9 cellular contexts compared by ENCODE assay signal in the genomic region with DNA sequence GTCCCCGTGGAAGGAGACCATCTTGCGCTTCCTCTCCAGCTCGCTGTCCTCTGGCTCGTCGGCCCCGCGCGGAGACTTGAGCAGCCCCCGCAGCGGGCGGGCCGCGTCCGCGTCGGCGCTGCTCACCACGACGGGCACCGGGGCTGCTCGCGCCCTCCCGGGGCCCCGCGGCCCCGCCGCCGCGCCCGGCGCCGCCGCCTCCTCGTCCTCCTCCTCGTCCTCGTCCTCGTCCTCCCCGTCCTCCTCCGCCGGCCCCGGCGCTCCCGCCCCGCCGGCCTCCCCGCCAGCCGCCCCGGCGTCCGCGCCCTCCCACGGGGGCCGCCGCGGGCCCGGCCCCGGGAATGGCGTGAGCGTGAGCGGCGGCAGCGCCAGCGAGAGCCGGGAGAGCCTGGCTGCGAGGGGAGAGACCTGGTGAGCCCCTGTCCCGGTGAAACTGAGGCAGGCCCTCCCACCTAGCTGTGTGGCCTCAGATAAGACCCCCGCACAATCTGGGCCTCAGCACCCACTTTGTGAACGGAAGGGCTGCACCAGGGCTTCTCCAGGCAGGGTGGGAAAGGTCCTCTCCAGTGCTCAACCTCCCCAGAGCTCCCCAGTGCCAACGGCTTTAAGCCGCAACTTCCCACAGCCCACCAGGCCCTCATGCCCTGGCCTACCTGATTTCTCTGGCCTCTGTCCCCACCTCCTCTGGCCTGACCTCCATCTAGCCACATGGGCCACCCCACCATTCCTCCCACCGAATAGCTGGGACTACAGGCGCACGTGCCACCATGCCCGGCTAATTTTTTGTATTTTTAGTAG. TPM values are rescaled to one million over a fixed set of nuclear protein-coding genes. Genes with fewer than 3 reads are reported as not detected.
DNase-seq lines count a peak whose midpoint lies in the region; FAIRE-seq and TF ChIP-seq lines count a peak whose summit lies in the region.
"Had no signal": no experiment of that assay in that cellular context is flagged by ENCODE, and none has a peak within 500 bp of the region (broad histone marks: within the 10 kb centered on the region; RNA-seq: fewer than 3 reads in every experiment).

No MANE protein-coding gene starts in this region.

- in situ Hi-C loops in GM13977 (cut with MboI; ENCODE audit: low pct_unique_long_range_greater_than_20kb, low sequenced_read_pairs, unreplicated experiment): no loop called here

- FAIRE-seq in GM19239 (lab: Jason Lieb, UNC): no peak

- TF ChIP-seq POLR2A in NB4 (IDR thresholded peaks at IDR 0.05; ENCODE audit: extremely low read depth, insufficient read length) (no peak), erythroblast (IDR thresholded peaks at IDR 0.05; ENCODE audit: low read length) (peak; percentile 39)

- no peaks in the 10 kb centered on the region for H3K27me3 Mint-ChIP-seq in osteocyte (ENCODE audit: unreplicated experiment)

- H3K4me3 ChIP-seq in GM12875 (ENCODE audit: low read depth, low read length) (peak overlapping the region; percentile 41), NB4 (ENCODE audit: low read depth, low read length) (peak overlapping the region; percentile 38)

- no peak for DNase-seq in NB4 (ENCODE audit: low read depth)
- DNase-seq in erythroblast (lab: John Stamatoyannopoulos, UW): no peak
- DNase-seq in osteocyte (ENCODE audit: extremely low spot score, unreplicated experiment): no peak
- no peak for DNase-seq in SK-N-DZ (ENCODE audit: low spot score)
- no peak for DNase-seq in GM19239 (ENCODE audit: insufficient read length, low spot score)
- no peak for DNase-seq in activated CD8-positive, alpha-beta memory T cell treated with anti-CD3 and anti-CD28 coated beads for 24 hours
- no peak for DNase-seq in GM13977 (ENCODE audit: low spot score)

- no peaks in the 10 kb centered on the region for H3K36me3 Mint-ChIP-seq in osteocyte (ENCODE audit: unreplicated experiment)

- peak overlapping the region; percentile 73 for H3K4me3 Mint-ChIP-seq in osteocyte (ENCODE audit: unreplicated experiment)

- peak overlapping the region; percentile 56 for H3K27ac Mint-ChIP-seq in osteocyte (ENCODE audit: unreplicated experiment)

- no peaks in the 10 kb centered on the region for H3K9me3 Mint-ChIP-seq in osteocyte (ENCODE audit: unreplicated experiment)

- no peak for TF ChIP-seq CTCF in GM12875 (IDR thresholded peaks at IDR 0.05; ENCODE audit: borderline replicate concordance, insufficient read depth, low read depth, low read length)
- TF ChIP-seq CTCF in NB4 (IDR thresholded peaks at IDR 0.05; ENCODE audit: low read depth, low read length): no peak
- no peak for TF ChIP-seq CTCF in osteocyte (IDR thresholded peaks at IDR 0.05)
- no peak for TF ChIP-seq CTCF in GM13977 (IDR thresholded peaks at IDR 0.05; ENCODE audit: extremely low read depth, insufficient read depth, missing control alignments)

- H3K4me1 Mint-ChIP-seq in osteocyte (ENCODE audit: unreplicated experiment): peaks cover 33% of the 10 kb centered on the region

RNA-seq across cellular contexts. Expression of a gene that starts 17.7 kb away (rescaled TPM):
- total RNA-seq in osteocyte: 0.32 and 0.39 TPM in 2 replicates
- polyA plus RNA-seq in SK-N-DZ (2014; cell fraction: cytosol; rRNA removed): 0.17 and 0.38 TPM in 2 replicates
- 0.84 and 1.0 TPM in 2 replicates for polyA plus RNA-seq in SK-N-DZ (2014; cell fraction: nucleus; rRNA removed)

RNA-seq across cellular contexts. Expression of a gene that starts 24.7 kb away (rescaled TPM):
- 92.1 and 107 TPM in 2 replicates for total RNA-seq in osteocyte
- 27.6 and 28.1 TPM in 2 replicates for polyA plus RNA-seq in SK-N-DZ (2014; cell fraction: cytosol; rRNA removed)
- 70.9 and 73.1 TPM in 2 replicates for polyA plus RNA-seq in SK-N-DZ (2014; cell fraction: nucleus; rRNA removed)

RNA-seq across cellular contexts. Expression of a gene that starts 38.5 kb away (rescaled TPM):
- 0.86 and 1.6 TPM in 2 replicates for total RNA-seq in osteocyte
- 0.14 and 0.38 TPM in 2 replicates for polyA plus RNA-seq in SK-N-DZ (2014; cell fraction: cytosol; rRNA removed)
- 1.1 and 1.5 TPM in 2 replicates for polyA plus RNA-seq in SK-N-DZ (2014; cell fraction: nucleus; rRNA removed)

RNA-seq across cellular contexts. Expression of a gene that starts 48.1 kb away (rescaled TPM):
- total RNA-seq in osteocyte: 36.2 and 38.4 TPM in 2 replicates
- polyA plus RNA-seq in SK-N-DZ (2014; cell fraction: cytosol; rRNA removed): 29.3 and 41.5 TPM in 2 replicates
- polyA plus RNA-seq in SK-N-DZ (2014; cell fraction: nucleus; rRNA removed): 11.7 and 14.8 TPM in 2 replicates

RNA-seq across cellular contexts. Expression of a gene that starts 58.1 kb away (rescaled TPM):
- not detected in 2 replicates for total RNA-seq in osteocyte
- polyA plus RNA-seq in SK-N-DZ (2014; cell fraction: cytosol; rRNA removed): not detected in 2 replicates
- not detected in 2 replicates for polyA plus RNA-seq in SK-N-DZ (2014; cell fraction: nucleus; rRNA removed)
- polyA plus RNA-seq: neural cell had no signal
